In the genomic region with DNA sequence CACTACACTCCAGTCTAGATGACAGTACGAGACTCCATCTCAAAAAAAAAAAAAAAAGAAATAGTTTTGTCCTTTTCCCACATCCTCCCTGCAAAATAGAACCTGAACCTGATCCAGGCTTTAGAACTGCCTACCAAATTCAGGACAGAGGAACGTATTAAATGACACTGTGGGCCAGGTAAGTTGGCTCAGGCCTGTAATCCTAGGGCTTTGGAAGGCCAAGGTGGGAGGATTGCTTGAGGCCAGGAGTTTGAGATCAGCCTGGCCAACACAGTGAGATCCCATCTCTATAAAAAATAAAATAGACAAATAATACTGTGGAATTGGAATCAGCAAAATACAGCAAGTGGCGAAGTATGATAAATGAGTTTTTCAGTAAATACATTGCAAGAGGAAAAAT, we compare ENCODE assay signal across 8 cellular contexts.
"Had no signal": no experiment of that assay in that cellular context is flagged by ENCODE, and none has a peak within 500 bp of the region (broad histone marks: within the 10 kb centered on the region; RNA-seq: fewer than 3 reads in every experiment).

No MANE protein-coding gene starts in this region.

- ATAC-seq: GM12878 had no signal

- FAIRE-seq: G401.6, GM12878, GM12891, GM12892, GM18507, GM19239 had no signal

- DNase-seq: GDM1, GF-D8 had no signal

- H3K4me3 ChIP-seq: GM12878 had no signal
